In genomic region chr6:44528716-44529115, GRCh38 we compare ENCODE assay signal across 24 cellular contexts.
"Had no signal": no experiment of that assay in that cellular context is flagged by ENCODE, and none has a peak within 500 bp of the region (broad histone marks: within the 10 kb centered on the region; RNA-seq: fewer than 3 reads in every experiment).

No MANE protein-coding gene starts in this region.

- H3K27me3 ChIP-seq: SJSA1 had no signal

- ATAC-seq: HepG2 had no signal

- H3K4me3 ChIP-seq: MG63, SJSA1, SK-N-MC had no signal

- H3K9me3 ChIP-seq: SJSA1 had no signal

- DNase-seq: IMR-90, Karpas-422, KG1, MG63, NCI-H1092, NCI-H1105 treated with DMSO at 0.1 percent for 48 hours, NCI-H1417 treated with DMSO at 0.1 percent for 48 hours, NCI-H146, NCI-H1694 treated with DMSO at 0.1 percent for 48 hours, NCI-H1930, NCI-H2081, NCI-H2107, NCI-H2227 treated with DMSO at 0.1 percent for 48 hours, NCI-H446, NCI-H510A, NCI-H524 treated with DMSO at 0.1 percent for 48 hours, NCI-H69, NCI-H774, Right ventricle myocardium superior, RPMI8226, SIG-M5 had no signal

- H3K4me1 ChIP-seq: SJSA1 had no signal

- H3K36me3 ChIP-seq: MG63, SJSA1 had no signal

- H3K27ac ChIP-seq: SJSA1, SK-N-MC had no signal
